Comparison of ENCODE assay signal across 29 cellular contexts in genomic region chr7:527723-528122, GRCh38.
"Had no signal": no experiment of that assay in that cellular context is flagged by ENCODE, and none has a peak within 500 bp of the region (broad histone marks: within the 10 kb centered on the region; RNA-seq: fewer than 3 reads in every experiment).

No MANE protein-coding gene starts in this region.

- H3K27me3 ChIP-seq: ascending aorta had no signal

- ATAC-seq: activated CD8-positive, alpha-beta memory T cell treated with anti-CD3 and anti-CD28 coated beads, Interleukin-2, amount 10 ng/mL, durations not matched to agents 7 days and 5 days; activated CD8-positive, alpha-beta T cell treated with anti-CD3 and anti-CD28 coated beads, Interleukin-2, amount 10 ng/mL, durations not matched to agents 7 days and 5 days; activated naive CD8-positive, alpha-beta T cell treated with anti-CD3 and anti-CD28 coated beads, Interleukin-2, amount 50 U/mL, for 24 hours had no signal

- H3K4me1 ChIP-seq: ascending aorta had no signal

- H3K36me3 ChIP-seq: ascending aorta, cardiac muscle cell had no signal

- H3K4me3 ChIP-seq: ascending aorta, cardiac muscle cell had no signal

- DNase-seq: activated B cell treated with CpG ODN at 0.5 μM for 24 hours; activated CD4-positive, alpha-beta memory T cell treated with anti-CD3 and anti-CD28 coated beads, Interleukin-2, amount 10 ng/mL, durations not matched to agents 7 days and 5 days; activated CD4-positive, alpha-beta T cell treated with anti-CD3 and anti-CD28 coated beads for 4 hours; activated CD4-positive, alpha-beta T cell treated with anti-CD3 and anti-CD28 coated beads, Interleukin-2, amount 10 ng/mL, durations not matched to agents 24 days and 14 days; activated CD4-positive, alpha-beta T cell treated with anti-CD3 and anti-CD28 coated beads, Interleukin-2, amount 50 U/mL, for 1 hour; activated CD4-positive, alpha-beta T cell treated with anti-CD3 and anti-CD28 coated beads, Interleukin-2, amount 50 U/mL, for 4 hours; activated CD4-positive, CD25-positive, alpha-beta regulatory T cell treated with anti-CD3 and anti-CD28 coated beads, Interleukin-2, amount 50 U/mL, for 72 hours; activated CD8-positive, alpha-beta memory T cell treated with anti-CD3 and anti-CD28 coated beads for 24 hours; activated CD8-positive, alpha-beta memory T cell treated with anti-CD3 and anti-CD28 coated beads, Interleukin-2, amount 10 ng/mL, durations not matched to agents 7 days and 5 days; activated CD8-positive, alpha-beta memory T cell treated with anti-CD3 and anti-CD28 coated beads, Interleukin-2, amount 50 U/mL, for 48 hours; activated CD8-positive, alpha-beta T cell treated with anti-CD3 and anti-CD28 coated beads, Interleukin-2, amount 10 ng/mL, durations not matched to agents 7 days and 5 days; activated effector memory CD4-positive, alpha-beta T cell treated with Interleukin-2 at 50 U/mL for 16 hours; activated gamma-delta T cell; activated naive CD4-positive, alpha-beta T cell treated with anti-CD3 and anti-CD28 coated beads, Interleukin-2, amount 10 ng/mL, durations not matched to agents 7 days and 5 days; activated naive CD4-positive, alpha-beta T cell treated with Interleukin-2 at 50 U/mL for 16 hours; activated naive CD8-positive, alpha-beta T cell treated with anti-CD3 and anti-CD28 coated beads, Interleukin-2, amount 10 ng/mL, durations not matched to agents 7 days and 5 days; activated naive CD8-positive, alpha-beta T cell treated with anti-CD3 and anti-CD28 coated beads, Interleukin-2, amount 50 U/mL, for 24 hours; activated T-cell treated with anti-CD3 and anti-CD28 coated beads, Interleukin-2, amount 50 U/mL, for 24 hours; activated T-cell treated with anti-CD3 and anti-CD28 coated beads, Interleukin-2, amount 50 U/mL, for 48 hours; amygdala; anterior cingulate cortex; caudate nucleus; cerebellar nuclear complex; T-helper 1 cell; T-helper 2 cell; T-helper 9 cell had no signal

- H3K27ac ChIP-seq: ascending aorta, cardiac muscle cell, VCaP had no signal
